ENCODE assay signal across 8 cellular contexts in genomic region chr5:136028782-136029742, GRCh38. TPM values are rescaled to one million over a fixed set of nuclear protein-coding genes. Genes with fewer than 3 reads are reported as not detected.
A peak's percentile ranks its signal among the peaks of the same experiment; 100 is the strongest.
DNase-seq lines count a peak whose midpoint lies in the region; ATAC-seq, FAIRE-seq and TF ChIP-seq lines count a peak whose summit lies in the region.

TGFBI (plus strand) TSS chr5:136028988; CDS start chr5:136029056, 68 bp downstream.

- H3K4me1 Mint-ChIP-seq in activated naive CD8-positive, alpha-beta T cell treated with anti-CD3 and anti-CD28 coated beads, Interleukin-2, amount 10 ng/mL, durations not matched to agents 7 days and 5 days: peaks cover 2% of the 10 kb centered on the region

- no peaks in the 10 kb centered on the region for H3K9me3 Mint-ChIP-seq in activated naive CD8-positive, alpha-beta T cell treated with anti-CD3 and anti-CD28 coated beads, Interleukin-2, amount 10 ng/mL, durations not matched to agents 7 days and 5 days

- 11 to 13% methylated on average over 59 to 68 of the region's 68 CpGs for WGBS in pancreas, 2 donors

- peaks cover 0 to 4% (median 0%) of the 10 kb centered on the region in 3 donors for H3K4me1 ChIP-seq in pancreas

- H3K36me3 Mint-ChIP-seq in activated naive CD8-positive, alpha-beta T cell treated with anti-CD3 and anti-CD28 coated beads, Interleukin-2, amount 10 ng/mL, durations not matched to agents 7 days and 5 days: no peaks in the 10 kb centered on the region

- POLR2A ChIA-PET in activated naive CD8-positive, alpha-beta T cell treated with anti-CD3 and anti-CD28 coated beads, Interleukin-2, amount 10 ng/mL, durations not matched to agents 7 days and 5 days (lab: Charles Lee): no interaction called here

- DNase-seq in DMS53 (lab: John Stamatoyannopoulos, UW) (peak; percentile 82), cardiac septum (ENCODE audit: low spot score) (peak; percentile 82), pancreas (peak; percentile 50 to 89 (median 68))
- peak; percentile 39 for DNase-seq in activated naive CD8-positive, alpha-beta T cell treated with anti-CD3 and anti-CD28 coated beads, Interleukin-2, amount 10 ng/mL, durations not matched to agents 7 days and 5 days

- peak within 1 kb of the TSS; percentile 26 to 54 (median 40) for H3K4me3 ChIP-seq in pancreas

- H3K27me3 ChIP-seq in pancreas: no peaks in the 10 kb centered on the region

- H3K9me3 ChIP-seq in pancreas: no peaks in the 10 kb centered on the region

- no peak within 1 kb of the TSS for H3K27ac Mint-ChIP-seq in activated naive CD8-positive, alpha-beta T cell treated with anti-CD3 and anti-CD28 coated beads, Interleukin-2, amount 10 ng/mL, durations not matched to agents 7 days and 5 days

- FAIRE-seq in pancreas (lab: Jason Lieb, UNC): no peak

- H3K4me3 Mint-ChIP-seq in activated naive CD8-positive, alpha-beta T cell treated with anti-CD3 and anti-CD28 coated beads, Interleukin-2, amount 10 ng/mL, durations not matched to agents 7 days and 5 days: no peak within 1 kb of the TSS

- TF ChIP-seq CTCF in pancreas (IDR thresholded peaks at IDR 0.05): no peak

- intact Hi-C loops in cardiac septum (cut with DNase I): no loop called here
- intact Hi-C loops in pancreas (cut with DNase I): no loop called here

- no peaks in the 10 kb centered on the region for H3K36me3 ChIP-seq in pancreas

- ATAC-seq in HG03196 (IDR thresholded peaks at IDR 0.05; ENCODE audit: unreplicated experiment): peak; percentile 41
- ATAC-seq in activated naive CD8-positive, alpha-beta T cell treated with anti-CD3 and anti-CD28 coated beads, Interleukin-2, amount 10 ng/mL, durations not matched to agents 7 days and 5 days (ENCODE audit: low read depth): peak; percentile 78
- ATAC-seq in pancreas: peak; percentile 88 to 96 (median 94)
- ATAC-seq in HG02973 (IDR thresholded peaks at IDR 0.05; ENCODE audit: unreplicated experiment): no peak
- no peak for ATAC-seq in HG02571 (IDR thresholded peaks at IDR 0.05; ENCODE audit: unreplicated experiment)
- ATAC-seq in HG03469 (IDR thresholded peaks at IDR 0.05; ENCODE audit: unreplicated experiment): no peak

- peak within 1 kb of the TSS in 1 of 4 donors; percentile 36 for H3K27ac ChIP-seq in pancreas

- peaks cover 47% of the 10 kb centered on the region for H3K27me3 Mint-ChIP-seq in activated naive CD8-positive, alpha-beta T cell treated with anti-CD3 and anti-CD28 coated beads, Interleukin-2, amount 10 ng/mL, durations not matched to agents 7 days and 5 days

RNA-seq across cellular contexts. Expression of gene TGFBI, which starts in this region (rescaled TPM):
- total RNA-seq in activated naive CD8-positive, alpha-beta T cell treated with anti-CD3 and anti-CD28 coated beads, Interleukin-2, amount 10 ng/mL, durations not matched to agents 7 days and 5 days: 10 to 100 TPM in 1 of 2 experiments, 1 to 10 TPM in 1; 9.3 to 14.6 TPM
- total RNA-seq in cardiac septum (46.9 TPM), pancreas (10 to 100 TPM in 3 of 6 donors, 1 to 10 TPM in 3; 3.7 to 50.1 (median 12.2) TPM)
- polyA plus RNA-seq in pancreas: 10 to 100 TPM; 14.2 to 17.6 TPM

Comparison
In these comparisons a context has a peak if more than half of its experiments do, and no peak if none do; other contexts are left out.
1. ATAC-seq: peak in HG03196 (single experiment), activated naive CD8-positive, alpha-beta T cell treated with anti-CD3 and anti-CD28 coated beads, Interleukin-2, amount 10 ng/mL, durations not matched to agents 7 days and 5 days (single experiment) and pancreas (4 of 4); none in HG02973 (single experiment), HG02571 (single experiment) and HG03469 (single experiment).
2. Peak in every context shown above with its lines, with median percentiles within 50 percentile points of each other: DNase-seq.